1 cellular context compared by ENCODE assay signal in the genomic region with DNA sequence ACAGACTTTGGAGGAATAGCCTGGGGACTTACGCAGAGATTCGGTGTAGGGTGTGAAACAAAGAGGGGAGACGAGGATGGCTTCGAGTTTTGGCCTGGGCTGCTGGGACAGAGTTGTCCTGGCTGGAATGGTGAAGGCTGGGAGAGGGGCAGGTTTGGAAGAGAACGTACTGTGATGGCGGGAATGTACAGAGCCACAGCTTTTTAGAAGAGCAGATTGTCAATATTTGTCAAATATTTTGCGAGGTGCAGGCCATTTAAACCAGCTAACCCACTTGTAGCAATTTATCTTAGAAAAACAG.
TF ChIP-seq lines count a peak whose summit lies in the region.

No MANE protein-coding gene starts in this region.

TF ChIP-seq in GM23338, 12 proteins besides CTCF, POLR2A, EP300 and RAD21 (continued from another document):
- TF ChIP-seq ZNF462 (CRISPR knock-in tag; IDR thresholded peaks at IDR 0.05) (no peak), STAT1 (IDR thresholded peaks at IDR 0.05; ENCODE audit: unreplicated experiment) (no peak), ZNF114 (CRISPR knock-in tag; IDR thresholded peaks at IDR 0.05) (no peak), POLR2AphosphoS5 (IDR thresholded peaks at IDR 0.05; ENCODE audit: low read depth) (no peak), REST (IDR thresholded peaks at IDR 0.05; ENCODE audit: unreplicated experiment) (no peak), ZNF331 (CRISPR knock-in tag; IDR thresholded peaks at IDR 0.05; ENCODE audit: low read depth) (no peak)
